In the genomic region with DNA sequence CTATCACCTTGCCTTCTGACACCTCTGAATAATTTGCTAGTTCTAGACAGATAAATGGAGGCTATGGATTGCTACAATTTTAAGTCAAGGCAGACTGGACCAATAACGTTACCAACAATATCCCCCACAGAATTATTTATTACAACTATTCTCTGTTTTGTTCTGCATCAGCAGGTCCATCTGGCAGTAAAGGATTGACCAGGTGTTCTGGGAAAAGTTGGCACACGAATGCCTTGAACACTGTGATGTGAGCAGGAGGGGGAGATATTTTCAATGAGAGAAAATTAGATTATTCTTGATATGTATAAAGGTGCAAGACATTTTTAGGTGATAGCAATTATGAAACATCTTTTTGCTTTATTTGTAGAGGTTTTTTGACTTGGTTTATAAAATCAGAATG, we compare ENCODE assay signal across 13 cellular contexts.
A peak's percentile ranks its signal among the peaks of the same experiment; 100 is the strongest.
DNase-seq lines count a peak whose midpoint lies in the region; ATAC-seq lines count a peak whose summit lies in the region.
"Had no signal": no experiment of that assay in that cellular context is flagged by ENCODE, and none has a peak within 500 bp of the region (broad histone marks: within the 10 kb centered on the region; RNA-seq: fewer than 3 reads in every experiment).

No MANE protein-coding gene starts in this region.

- intact Hi-C loops in left colon (cut with DNase I, micrococcal nuclease): no loop called here

- ATAC-seq in left colon (no peak), HG03139 (IDR thresholded peaks at IDR 0.05; ENCODE audit: unreplicated experiment) (no peak)
- ATAC-seq: K562 had no signal

- peak; percentile 14 for DNase-seq in D341Med (ENCODE audit: low spot score)
- DNase-seq in NCI-H1092 (lab: John Stamatoyannopoulos, UW): peak; percentile 59
- peak; percentile 66 to 89 for DNase-seq in NCI-H524 (lab: John Stamatoyannopoulos, UW)
- peak; percentile 79 for DNase-seq in cerebellar cortex (ENCODE audit: low spot score)
- DNase-seq in left colon: no peak
- DNase-seq in DMS114 treated with DMSO at 0.1 percent for 48 hours (lab: John Stamatoyannopoulos, UW; ENCODE audit: unreplicated experiment): no peak
- DNase-seq: DMS53, NCI-H1417 treated with DMSO at 0.1 percent for 48 hours, NCI-H2029 treated with DMSO at 0.1 percent for 48 hours, NCI-H526, SHP77 had no signal

Comparison
In these comparisons a context has a peak if more than half of its experiments do, and no peak if none do; other contexts are left out.
1. DNase-seq: peak in D341Med (single experiment), NCI-H1092 (single experiment), NCI-H524 (2 of 2) and cerebellar cortex (single experiment); none in left colon (0 of 2) and DMS114 treated with DMSO at 0.1 percent for 48 hours (single experiment).